8 cellular contexts compared by ENCODE assay signal in genomic region chr3:172289583-172289982, GRCh38.
DNase-seq lines count a peak whose midpoint lies in the region; ATAC-seq and TF ChIP-seq lines count a peak whose summit lies in the region.

No MANE protein-coding gene starts in this region.

- no peaks in the 10 kb centered on the region for H3K9me3 ChIP-seq in colonic mucosa

- H3K27ac ChIP-seq in colonic mucosa (peak overlapping the region; percentile 14), coronary artery (no peak overlapping the region)

- no peak overlapping the region for H3K9ac ChIP-seq in colonic mucosa (ENCODE audit: low read depth in 2 of 2, low read length in 2 of 2)

- peak overlapping the region; percentile 87 for H3K4me3 Mint-ChIP-seq in natural killer cell
- H3K4me3 Mint-ChIP-seq in activated CD4-positive, alpha-beta memory T cell treated with anti-CD3 and anti-CD28 coated beads for 36 hours = no peak overlapping the region

- H3K4me3 ChIP-seq in colonic mucosa = no peak overlapping the region
- no peak overlapping the region for H3K4me3 ChIP-seq in coronary artery

- H3K36me3 Mint-ChIP-seq in natural killer cell = no peaks in the 10 kb centered on the region
- H3K36me3 Mint-ChIP-seq in activated CD4-positive, alpha-beta memory T cell treated with anti-CD3 and anti-CD28 coated beads for 36 hours = peaks cover 16% of the 10 kb centered on the region

- peaks cover 0 to 2% of the 10 kb centered on the region in 2 donors for H3K9me3 Mint-ChIP-seq in natural killer cell
- H3K9me3 Mint-ChIP-seq in activated CD4-positive, alpha-beta memory T cell treated with anti-CD3 and anti-CD28 coated beads for 36 hours = no peaks in the 10 kb centered on the region

- intact Hi-C loops in colonic mucosa (cut with DNase I) (no loop called here), natural killer cell (cut with micrococcal nuclease) (loop anchor here (5.0 kb wide), 2 partner anchors 182 to 252 kb away; partner anchors contain the start of gene FNDC3B)
- intact Hi-C loops in activated CD4-positive, alpha-beta memory T cell treated with anti-CD3 and anti-CD28 coated beads for 36 hours (cut with micrococcal nuclease) = no loop called here

- DNase-seq in colonic mucosa (no peak), natural killer cell (peak; percentile 22), cerebellar cortex (ENCODE audit: low spot score) (no peak), NCI-H187 (lab: John Stamatoyannopoulos, UW) (no peak), coronary artery (ENCODE audit: low spot score) (no peak)
- no peak for DNase-seq in activated CD4-positive, alpha-beta memory T cell treated with anti-CD3 and anti-CD28 coated beads for 36 hours

- no peaks in the 10 kb centered on the region for H3K4me1 ChIP-seq in colonic mucosa

- H3K4me1 Mint-ChIP-seq in natural killer cell = peaks cover 66 to 72% of the 10 kb centered on the region in 2 donors
- H3K4me1 Mint-ChIP-seq in activated CD4-positive, alpha-beta memory T cell treated with anti-CD3 and anti-CD28 coated beads for 36 hours (ENCODE audit: low read depth) = peaks cover 4% of the 10 kb centered on the region

- TF ChIP-seq CTCF in GM12874 (IDR thresholded peaks at IDR 0.05; ENCODE audit: insufficient read depth, low read depth, low read length) (peak; percentile 81), colonic mucosa (IDR thresholded peaks at IDR 0.05) (peak; percentile 20), natural killer cell (IDR thresholded peaks at IDR 0.05) (peak; percentile 44), coronary artery (IDR thresholded peaks at IDR 0.05) (no peak)

- no peaks in the 10 kb centered on the region for H3K27me3 ChIP-seq in colonic mucosa

- no peaks in the 10 kb centered on the region for H3K27me3 Mint-ChIP-seq in natural killer cell (ENCODE audit: low read depth in 2 of 2)
- H3K27me3 Mint-ChIP-seq in activated CD4-positive, alpha-beta memory T cell treated with anti-CD3 and anti-CD28 coated beads for 36 hours = no peaks in the 10 kb centered on the region

- H3K36me3 ChIP-seq in colonic mucosa = no peaks in the 10 kb centered on the region

- POLR2A ChIA-PET in activated CD4-positive, alpha-beta memory T cell treated with anti-CD3 and anti-CD28 coated beads for 36 hours (lab: Charles Lee) = no interaction called here

- CTCF ChIA-PET in activated CD4-positive, alpha-beta memory T cell treated with anti-CD3 and anti-CD28 coated beads for 36 hours (lab: Charles Lee) = interaction anchor here (1.1 kb wide), 1 partner anchor 52 kb away, joined by 3 read pairs; no protein-coding TSS in a partner anchor

- peak overlapping the region; percentile 85 to 90 for H3K27ac Mint-ChIP-seq in natural killer cell
- H3K27ac Mint-ChIP-seq in activated CD4-positive, alpha-beta memory T cell treated with anti-CD3 and anti-CD28 coated beads for 36 hours = no peak overlapping the region

- peak; percentile 87 for ATAC-seq in HG02938 (IDR thresholded peaks at IDR 0.05; ENCODE audit: unreplicated experiment)
- peak; percentile 75 to 83 (median 81) for ATAC-seq in natural killer cell
